Comparison of ENCODE assay signal across 10 cellular contexts in genomic region chr10:103652599-103653281, GRCh38.
A peak's percentile ranks its signal among the peaks of the same experiment; 100 is the strongest.
DNase-seq lines count a peak whose midpoint lies in the region; ATAC-seq and TF ChIP-seq lines count a peak whose summit lies in the region.
"Had no signal": no experiment of that assay in that cellular context is flagged by ENCODE, and none has a peak within 500 bp of the region (broad histone marks: within the 10 kb centered on the region; RNA-seq: fewer than 3 reads in every experiment).

No MANE protein-coding gene starts in this region.

- no peak for TF ChIP-seq POLR2A in Peyer's patch (IDR thresholded peaks at IDR 0.05)
- TF ChIP-seq POLR2A in stomach (IDR thresholded peaks at IDR 0.05) = no peak

- H3K4me1 ChIP-seq in Peyer's patch (peaks cover 0 to 54% (median 10%) of the 10 kb centered on the region in 4 donors), stomach (peaks cover 36 to 75% (median 53%) of the 10 kb centered on the region in 4 donors)

- WGBS in stomach, 5 donors = 61 to 80% (median 74%) methylated on average over 14 to 15 of the region's 15 CpGs

- intact Hi-C loops in left ventricle myocardium superior (cut with micrococcal nuclease) = no loop called here
- intact Hi-C loops in stomach (cut with DNase I; ENCODE audit: low total_unique reads) = no loop called here

- no peaks in the 10 kb centered on the region for H3K27me3 ChIP-seq in Peyer's patch
- H3K27me3 ChIP-seq in stomach = no peaks in the 10 kb centered on the region

- H3K36me3 ChIP-seq in Peyer's patch (no peaks in the 10 kb centered on the region), stomach (peaks cover 0 to 30% (median 15%) of the 10 kb centered on the region in 4 donors)

- TF ChIP-seq EP300 in stomach (IDR thresholded peaks at IDR 0.05) = no peak

- no peak overlapping the region for H3K4me3 ChIP-seq in Peyer's patch
- no peak overlapping the region for H3K4me3 ChIP-seq in stomach

- H3K27ac ChIP-seq in Peyer's patch = peak overlapping the region; percentile 31 to 81 (median 66)
- peak overlapping the region in 4 of 5 donors; percentile 16 to 77 (median 52) for H3K27ac ChIP-seq in stomach

- TF ChIP-seq CTCF in Peyer's patch (IDR thresholded peaks at IDR 0.05) (no peak), stomach (IDR thresholded peaks at IDR 0.05) (no peak)

- peak; percentile 57 for DNase-seq in HuH-7.5 (ENCODE audit: low spot score)
- peak in 2 of 3 donors; percentile 52 to 77 for DNase-seq in Peyer's patch
- DNase-seq in left ventricle myocardium superior = peak; percentile 44
- no peak for DNase-seq in stomach
- no peak for DNase-seq in activated effector memory CD4-positive, alpha-beta T cell treated with anti-CD3 and anti-CD28 coated beads, Interleukin-2, amount 50 U/mL, for 16 hours
- DNase-seq in foreskin melanocyte = no peak
- no peak for DNase-seq in kidney glomerular epithelial cell (lab: John Stamatoyannopoulos, UW)
- DNase-seq: activated T-cell treated with anti-CD3 and anti-CD28 coated beads, Interleukin-2, amount 50 U/mL, for 1 hour; immature natural killer cell; NCI-H2227 treated with DMSO at 0.1 percent for 48 hours had no signal

- peak; percentile 34 for ATAC-seq in left ventricle myocardium superior

- H3K9me3 ChIP-seq in Peyer's patch (no peaks in the 10 kb centered on the region), stomach (no peaks in the 10 kb centered on the region)

Comparison
In these comparisons a context has a peak if more than half of its experiments do, and no peak if none do; other contexts are left out.
1. DNase-seq: peak in HuH-7.5 (single experiment), Peyer's patch (2 of 3) and left ventricle myocardium superior (single experiment); none in stomach (single experiment), activated effector memory CD4-positive, alpha-beta T cell treated with anti-CD3 and anti-CD28 coated beads, Interleukin-2, amount 50 U/mL, for 16 hours (single experiment), foreskin melanocyte (single experiment) and kidney glomerular epithelial cell (single experiment).